1 cellular context compared by ENCODE assay signal in genomic region chr7:69781412-69781846, GRCh38.
TF ChIP-seq lines count a peak whose summit lies in the region.

No MANE protein-coding gene starts in this region.

TF ChIP-seq in WTC11, 78 proteins besides CTCF, POLR2A, EP300 and RAD21 (continued from another document):
- TF ChIP-seq ZBTB43 (CRISPR knock-in tag; IDR thresholded peaks at IDR 0.05) (no peak), ERG (CRISPR knock-in tag; IDR thresholded peaks at IDR 0.05) (no peak), TEAD4 (CRISPR knock-in tag; IDR thresholded peaks at IDR 0.05) (no peak), FOXK1 (CRISPR knock-in tag; IDR thresholded peaks at IDR 0.05) (no peak), SMAD4 (CRISPR knock-in tag; IDR thresholded peaks at IDR 0.05) (no peak), USF1 (CRISPR knock-in tag; IDR thresholded peaks at IDR 0.05) (no peak)
